Comparison of ENCODE assay signal across 19 cellular contexts in genomic region chr21:20783611-20784010, GRCh38.
DNase-seq lines count a peak whose midpoint lies in the region; ATAC-seq, FAIRE-seq and TF ChIP-seq lines count a peak whose summit lies in the region.
"Had no signal": no experiment of that assay in that cellular context is flagged by ENCODE, and none has a peak within 500 bp of the region (broad histone marks: within the 10 kb centered on the region; RNA-seq: fewer than 3 reads in every experiment).

No MANE protein-coding gene starts in this region.

- H3K36me3 ChIP-seq in astrocyte (ENCODE audit: insufficient read depth, low read length) = no peaks in the 10 kb centered on the region
- no peaks in the 10 kb centered on the region for H3K36me3 ChIP-seq in mucosa of descending colon (ENCODE audit: low read depth)
- H3K36me3 ChIP-seq in effector memory CD4-positive, alpha-beta T cell (ENCODE audit: control insufficient read depth, insufficient read depth, low read length) = no peaks in the 10 kb centered on the region

- TF ChIP-seq CTCF in astrocyte (IDR thresholded peaks at IDR 0.05; ENCODE audit: insufficient read depth, low read depth, low read length) (no peak), mucosa of descending colon (IDR thresholded peaks at IDR 0.05) (no peak)

- H3K4me3 Mint-ChIP-seq in astrocyte (ENCODE audit: unreplicated experiment) = no peak overlapping the region
- H3K4me3 Mint-ChIP-seq: CD8-positive, alpha-beta memory T cell had no signal

- H3K27ac ChIP-seq in astrocyte (ENCODE audit: low read depth, low read length) (no peak overlapping the region), temporal lobe (ENCODE audit: low read depth, low read length) (peak overlapping the region; percentile 21)
- no peak overlapping the region for H3K27ac ChIP-seq in effector memory CD4-positive, alpha-beta T cell (ENCODE audit: insufficient read depth, low read length, poor library complexity, severe bottlenecking)
- H3K27ac ChIP-seq: PC-9 had no signal

- no peaks in the 10 kb centered on the region for H3K27me3 Mint-ChIP-seq in astrocyte (ENCODE audit: low read depth, unreplicated experiment)
- H3K27me3 Mint-ChIP-seq: CD8-positive, alpha-beta memory T cell had no signal

- DNase-seq in HS-5 (ENCODE audit: low read depth) (peak; percentile 23), astrocyte (ENCODE audit: low read depth) (no peak), inferior parietal cortex (ENCODE audit: extremely low spot score) (peak; percentile 57), mucosa of descending colon (no peak)
- no peak for DNase-seq in activated effector memory CD4-positive, alpha-beta T cell treated with Interleukin-2 at 50 U/mL for 16 hours
- no peak for DNase-seq in effector memory CD4-positive, alpha-beta T cell
- DNase-seq: C1 segment of cervical spinal cord; CD8-positive, alpha-beta memory T cell; DMS53; KBM-7; MV-4-11; NCI-H1417; NCI-H187; NCI-H345; NCI-H524 treated with DMSO at 0.1 percent for 48 hours; PC-9 had no signal

- H3K36me3 Mint-ChIP-seq in astrocyte (ENCODE audit: low read depth, unreplicated experiment) = no peaks in the 10 kb centered on the region
- H3K36me3 Mint-ChIP-seq: CD8-positive, alpha-beta memory T cell had no signal

- ATAC-seq in mucosa of descending colon = no peak
- ATAC-seq: HepG2 had no signal

- no peak overlapping the region for H3K9ac ChIP-seq in astrocyte (ENCODE audit: low read length)

- H3K9me3 Mint-ChIP-seq in astrocyte (ENCODE audit: unreplicated experiment) = peaks cover 5% of the 10 kb centered on the region

- no peaks in the 10 kb centered on the region for H3K79me2 ChIP-seq in astrocyte (ENCODE audit: insufficient read depth, low read length)

- intact Hi-C loops in mucosa of descending colon (cut with DNase I, micrococcal nuclease) = no loop called here

- H3K4me1 ChIP-seq in astrocyte (ENCODE audit: insufficient read depth, low read length) = no peaks in the 10 kb centered on the region
- no peaks in the 10 kb centered on the region for H3K4me1 ChIP-seq in mucosa of descending colon (ENCODE audit: low read depth)
- no peaks in the 10 kb centered on the region for H3K4me1 ChIP-seq in effector memory CD4-positive, alpha-beta T cell (ENCODE audit: control insufficient read depth, insufficient read depth, low read length, poor library complexity, severe bottlenecking)

- H3K4me3 ChIP-seq in astrocyte (ENCODE audit: insufficient read depth, low read depth, low read length) (no peak overlapping the region), mucosa of descending colon (no peak overlapping the region)
- no peak overlapping the region for H3K4me3 ChIP-seq in effector memory CD4-positive, alpha-beta T cell (ENCODE audit: insufficient read depth, low read depth, low read length, poor library complexity, severe bottlenecking)
- H3K4me3 ChIP-seq: PC-9 had no signal

- H3K4me2 ChIP-seq in astrocyte (ENCODE audit: low read length) = no peak overlapping the region
- H3K4me2 ChIP-seq: PC-9 had no signal

- H3K27ac Mint-ChIP-seq in astrocyte (ENCODE audit: unreplicated experiment) = peak overlapping the region; percentile 28
- H3K27ac Mint-ChIP-seq: CD8-positive, alpha-beta memory T cell had no signal

- H4K20me1 ChIP-seq in astrocyte (ENCODE audit: insufficient read depth, low read length) = no peaks in the 10 kb centered on the region

- H3K9me3 ChIP-seq in astrocyte (ENCODE audit: insufficient read depth, low read depth, low read length) = peaks cover 2% of the 10 kb centered on the region
- H3K9me3 ChIP-seq in mucosa of descending colon = peaks cover 15% of the 10 kb centered on the region
- no peaks in the 10 kb centered on the region for H3K9me3 ChIP-seq in effector memory CD4-positive, alpha-beta T cell (ENCODE audit: control insufficient read depth, low read length)

- no peak for FAIRE-seq in astrocyte (lab: Jason Lieb, UNC)
- FAIRE-seq: H1, HepG2 had no signal

- H3K27me3 ChIP-seq in astrocyte (ENCODE audit: insufficient read depth, low read length) = no peaks in the 10 kb centered on the region
- H3K27me3 ChIP-seq in effector memory CD4-positive, alpha-beta T cell (replicated peaks; ENCODE audit: control insufficient read depth, insufficient read depth, low read length, poor library complexity, severe bottlenecking) = no peaks in the 10 kb centered on the region

- H3K4me1 Mint-ChIP-seq in astrocyte (ENCODE audit: low read depth, unreplicated experiment) = peaks cover 9% of the 10 kb centered on the region
- H3K4me1 Mint-ChIP-seq: CD8-positive, alpha-beta memory T cell had no signal

- no peak overlapping the region for H2AFZ ChIP-seq in astrocyte (ENCODE audit: low read depth, low read length)
- H2AFZ ChIP-seq: PC-9 had no signal

Comparison
In these comparisons a context has a peak if more than half of its experiments do, and no peak if none do; other contexts are left out.
1. DNase-seq: peak in HS-5 (single experiment) and inferior parietal cortex (single experiment); none in astrocyte (single experiment), activated effector memory CD4-positive, alpha-beta T cell treated with Interleukin-2 at 50 U/mL for 16 hours (single experiment), mucosa of descending colon (0 of 3) and effector memory CD4-positive, alpha-beta T cell (0 of 3).